ENCODE assay signal across 9 cellular contexts in genomic region chr12:84508325-84508861, GRCh38.
DNase-seq lines count a peak whose midpoint lies in the region; ATAC-seq and TF ChIP-seq lines count a peak whose summit lies in the region.
"Had no signal": no experiment of that assay in that cellular context is flagged by ENCODE, and none has a peak within 500 bp of the region (broad histone marks: within the 10 kb centered on the region; RNA-seq: fewer than 3 reads in every experiment).

No MANE protein-coding gene starts in this region.

- peak; percentile 54 for TF ChIP-seq CTCF in fibroblast of pulmonary artery (IDR thresholded peaks at IDR 0.05; ENCODE audit: low read length, missing control alignments)

- ATAC-seq in HG03066 (IDR thresholded peaks at IDR 0.05; ENCODE audit: low read depth, unreplicated experiment) = peak; percentile 66
- ATAC-seq in activated naive CD4-positive, alpha-beta T cell treated with anti-CD3 and anti-CD28 coated beads, Interleukin-2, amount 50 U/mL, for 72 hours = no peak

- no peaks in the 10 kb centered on the region for H3K36me3 Mint-ChIP-seq in activated naive CD4-positive, alpha-beta T cell treated with anti-CD3 and anti-CD28 coated beads, Interleukin-2, amount 50 U/mL, for 72 hours

- H3K27ac Mint-ChIP-seq in activated naive CD4-positive, alpha-beta T cell treated with anti-CD3 and anti-CD28 coated beads, Interleukin-2, amount 50 U/mL, for 72 hours = no peak overlapping the region

- H3K4me3 ChIP-seq in fibroblast of pulmonary artery (replicated peaks; ENCODE audit: low read depth, low read length) = no peak overlapping the region
- H3K4me3 ChIP-seq: BLaER1 treated with 17β-estradiol and CSF1 and Interleukin-3, amounts not matched to agents 10 nM and 100 nM had no signal

- DNase-seq in NCI-H345 (lab: John Stamatoyannopoulos, UW) (peak; percentile 23), NCI-H345 treated with DMSO at 0.1 percent for 48 hours (lab: John Stamatoyannopoulos, UW; ENCODE audit: unreplicated experiment) (no peak), NOMO-1 treated with DMSO at 0.1 percent for 48 hours (lab: John Stamatoyannopoulos, UW; ENCODE audit: unreplicated experiment) (peak; percentile 47), fibroblast of pulmonary artery (ENCODE audit: low read depth) (peak; percentile 67), stromal cell of bone marrow (ENCODE audit: low read depth) (peak; percentile 82), NCI-H187 treated with DMSO at 0.1 percent for 48 hours (lab: John Stamatoyannopoulos, UW) (no peak)
- no peak for DNase-seq in activated naive CD4-positive, alpha-beta T cell treated with anti-CD3 and anti-CD28 coated beads, Interleukin-2, amount 50 U/mL, for 72 hours (ENCODE audit: low spot score in 2 of 2)

- peaks cover 0 to 6% of the 10 kb centered on the region in 2 donors for H3K9me3 Mint-ChIP-seq in activated naive CD4-positive, alpha-beta T cell treated with anti-CD3 and anti-CD28 coated beads, Interleukin-2, amount 50 U/mL, for 72 hours

Comparison
In these comparisons a context has a peak if more than half of its experiments do, and no peak if none do; other contexts are left out.
1. DNase-seq: peak in NCI-H345 (single experiment), NOMO-1 treated with DMSO at 0.1 percent for 48 hours (single experiment), fibroblast of pulmonary artery (single experiment) and stromal cell of bone marrow (single experiment); none in NCI-H345 treated with DMSO at 0.1 percent for 48 hours (single experiment), NCI-H187 treated with DMSO at 0.1 percent for 48 hours (single experiment) and activated naive CD4-positive, alpha-beta T cell treated with anti-CD3 and anti-CD28 coated beads, Interleukin-2, amount 50 U/mL, for 72 hours (0 of 2).